In the genomic region with DNA sequence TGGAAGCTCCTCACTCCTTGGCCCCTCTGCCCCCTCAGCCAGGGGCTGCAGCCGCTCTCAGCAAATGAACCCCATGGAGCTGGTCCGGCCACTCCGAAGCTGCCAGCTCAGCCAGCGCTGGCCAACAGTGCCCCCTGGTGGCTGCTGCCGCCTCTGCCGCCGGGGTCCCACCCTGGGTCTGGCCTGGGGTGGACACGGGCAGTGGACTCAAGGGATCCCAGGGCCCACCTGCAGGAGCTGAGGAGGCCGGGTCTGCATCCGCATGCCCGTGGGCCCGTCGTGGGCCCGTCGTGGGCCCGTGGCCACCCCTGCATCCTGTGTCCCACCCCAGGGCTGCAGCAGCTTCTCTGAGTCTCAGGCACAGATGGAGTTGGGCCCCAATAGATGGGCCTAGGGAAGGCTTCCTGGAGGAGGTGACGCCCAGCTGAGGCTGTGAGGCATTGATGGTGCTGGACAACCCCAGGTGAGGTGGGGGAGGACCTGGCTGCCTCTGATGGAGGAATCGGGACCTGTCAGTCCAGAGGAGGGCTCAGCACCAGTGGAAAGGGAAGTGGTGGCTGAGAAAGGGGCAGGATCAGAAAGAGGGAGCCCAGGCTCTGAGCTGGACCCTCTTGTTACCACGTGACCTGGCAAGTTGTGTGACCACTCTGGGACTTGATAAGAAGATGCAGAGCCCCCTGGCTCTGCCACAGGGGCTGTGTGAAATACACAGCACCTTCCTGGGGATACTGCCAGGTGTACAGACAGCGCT, we compare ENCODE assay signal across 1 cellular context.
A peak's percentile ranks its signal among the peaks of the same experiment; 100 is the strongest.
TF ChIP-seq lines count a peak whose summit lies in the region.

No MANE protein-coding gene starts in this region.

TF ChIP-seq in HepG2, 621 proteins besides CTCF, POLR2A, EP300 and RAD21 (continued from another document and continues in another):
- TF ChIP-seq ZNF350 (CRISPR knock-in tag; IDR thresholded peaks at IDR 0.05; ENCODE audit: borderline replicate concordance, low read depth) (0 out of 2 replicates have a peak, but pooled peaks have one; percentile 47), STAG1 (CRISPR knock-in tag; IDR thresholded peaks at IDR 0.05) (peak; percentile 98), SCMH1 (CRISPR knock-in tag; IDR thresholded peaks at IDR 0.05; ENCODE audit: borderline replicate concordance) (no peak), SMC3 (IDR thresholded peaks at IDR 0.05; ENCODE audit: low read length) (peak; percentile 62; the same call in 1 of the 2 replicates), MZF1 (CRISPR knock-in tag; IDR thresholded peaks at IDR 0.05; ENCODE audit: borderline replicate concordance) (no peak), SALL1 (CRISPR knock-in tag; IDR thresholded peaks at IDR 0.05) (peak; percentile 25; the same call in 1 of the 2 replicates), KDM4B (CRISPR knock-in tag; IDR thresholded peaks at IDR 0.05) (no peak), ZNF546 (CRISPR knock-in tag; conservative IDR thresholded peaks at IDR 0.05) (0 out of 2 replicates have a peak, but pooled peaks have one; percentile 36), MAZ (IDR thresholded peaks at IDR 0.05; ENCODE audit: borderline replicate concordance, low read depth, low read length) (no peak), MAZ (CRISPR knock-in tag; IDR thresholded peaks at IDR 0.05; ENCODE audit: low read depth) (peak; percentile 55; the same call in 1 of the 2 replicates), SETDB1 (CRISPR knock-in tag; IDR thresholded peaks at IDR 0.05; ENCODE audit: borderline replicate concordance) (no peak), TEAD3 (CRISPR knock-in tag; optimal IDR thresholded peaks at IDR 0.05; ENCODE audit: borderline replicate concordance) (peak; percentile 18), NFIC (IDR thresholded peaks at IDR 0.05; ENCODE audit: low read length) (no peak), SPEN (CRISPR knock-in tag; IDR thresholded peaks at IDR 0.05; ENCODE audit: low read depth) (0 out of 2 replicates have a peak, but pooled peaks have one; percentile 33), REL (CRISPR knock-in tag; conservative IDR thresholded peaks at IDR 0.05) (no peak), NKX3-1 (CRISPR knock-in tag; IDR thresholded peaks at IDR 0.05) (no peak), CBX1 (IDR thresholded peaks at IDR 0.05; ENCODE audit: low read depth) (peak; percentile 41), KAT2B (IDR thresholded peaks at IDR 0.05; ENCODE audit: borderline replicate concordance, low read depth, low read length) (no peak), ZNF501 (CRISPR knock-in tag; IDR thresholded peaks at IDR 0.05) (peak; percentile 47; the same call in 1 of the 2 replicates), NR2F2 (IDR thresholded peaks at IDR 0.05; ENCODE audit: borderline replicate concordance, low read depth) (no peak)
- TF ChIP-seq, protein P1, sequence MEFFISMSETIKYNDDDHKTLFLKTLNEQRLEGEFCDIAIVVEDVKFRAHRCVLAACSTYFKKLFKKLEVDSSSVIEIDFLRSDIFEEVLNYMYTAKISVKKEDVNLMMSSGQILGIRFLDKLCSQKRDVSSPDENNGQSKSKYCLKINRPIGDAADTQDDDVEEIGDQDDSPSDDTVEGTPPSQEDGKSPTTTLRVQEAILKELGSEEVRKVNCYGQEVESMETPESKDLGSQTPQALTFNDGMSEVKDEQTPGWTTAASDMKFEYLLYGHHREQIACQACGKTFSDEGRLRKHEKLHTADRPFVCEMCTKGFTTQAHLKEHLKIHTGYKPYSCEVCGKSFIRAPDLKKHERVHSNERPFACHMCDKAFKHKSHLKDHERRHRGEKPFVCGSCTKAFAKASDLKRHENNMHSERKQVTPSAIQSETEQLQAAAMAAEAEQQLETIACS (CRISPR knock-in tag; IDR thresholded peaks at IDR 0.05) = no peak
- TF ChIP-seq, protein P2, sequence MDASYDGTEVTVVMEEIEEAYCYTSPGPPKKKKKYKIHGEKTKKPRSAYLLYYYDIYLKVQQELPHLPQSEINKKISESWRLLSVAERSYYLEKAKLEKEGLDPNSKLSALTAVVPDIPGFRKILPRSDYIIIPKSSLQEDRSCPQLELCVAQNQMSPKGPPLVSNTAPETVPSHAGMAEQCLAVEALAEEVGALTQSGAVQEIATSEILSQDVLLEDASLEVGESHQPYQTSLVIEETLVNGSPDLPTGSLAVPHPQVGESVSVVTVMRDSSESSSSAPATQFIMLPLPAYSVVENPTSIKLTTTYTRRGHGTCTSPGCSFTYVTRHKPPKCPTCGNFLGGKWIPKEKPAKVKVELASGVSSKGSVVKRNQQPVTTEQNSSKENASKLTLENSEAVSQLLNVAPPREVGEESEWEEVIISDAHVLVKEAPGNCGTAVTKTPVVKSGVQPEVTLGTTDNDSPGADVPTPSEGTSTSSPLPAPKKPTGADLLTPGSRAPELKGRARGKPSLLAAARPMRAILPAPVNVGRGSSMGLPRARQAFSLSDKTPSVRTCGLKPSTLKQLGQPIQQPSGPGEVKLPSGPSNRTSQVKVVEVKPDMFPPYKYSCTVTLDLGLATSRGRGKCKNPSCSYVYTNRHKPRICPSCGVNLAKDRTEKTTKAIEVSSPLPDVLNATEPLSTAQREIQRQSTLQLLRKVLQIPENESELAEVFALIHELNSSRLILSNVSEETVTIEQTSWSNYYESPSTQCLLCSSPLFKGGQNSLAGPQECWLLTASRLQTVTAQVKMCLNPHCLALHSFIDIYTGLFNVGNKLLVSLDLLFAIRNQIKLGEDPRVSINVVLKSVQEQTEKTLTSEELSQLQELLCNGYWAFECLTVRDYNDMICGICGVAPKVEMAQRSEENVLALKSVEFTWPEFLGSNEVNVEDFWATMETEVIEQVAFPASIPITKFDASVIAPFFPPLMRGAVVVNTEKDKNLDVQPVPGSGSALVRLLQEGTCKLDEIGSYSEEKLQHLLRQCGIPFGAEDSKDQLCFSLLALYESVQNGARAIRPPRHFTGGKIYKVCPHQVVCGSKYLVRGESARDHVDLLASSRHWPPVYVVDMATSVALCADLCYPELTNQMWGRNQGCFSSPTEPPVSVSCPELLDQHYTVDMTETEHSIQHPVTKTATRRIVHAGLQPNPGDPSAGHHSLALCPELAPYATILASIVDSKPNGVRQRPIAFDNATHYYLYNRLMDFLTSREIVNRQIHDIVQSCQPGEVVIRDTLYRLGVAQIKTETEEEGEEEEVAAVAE (CRISPR knock-in tag; IDR thresholded peaks at IDR 0.05; ENCODE audit: borderline replicate concordance) = no peak
- TF ChIP-seq, protein P3, sequence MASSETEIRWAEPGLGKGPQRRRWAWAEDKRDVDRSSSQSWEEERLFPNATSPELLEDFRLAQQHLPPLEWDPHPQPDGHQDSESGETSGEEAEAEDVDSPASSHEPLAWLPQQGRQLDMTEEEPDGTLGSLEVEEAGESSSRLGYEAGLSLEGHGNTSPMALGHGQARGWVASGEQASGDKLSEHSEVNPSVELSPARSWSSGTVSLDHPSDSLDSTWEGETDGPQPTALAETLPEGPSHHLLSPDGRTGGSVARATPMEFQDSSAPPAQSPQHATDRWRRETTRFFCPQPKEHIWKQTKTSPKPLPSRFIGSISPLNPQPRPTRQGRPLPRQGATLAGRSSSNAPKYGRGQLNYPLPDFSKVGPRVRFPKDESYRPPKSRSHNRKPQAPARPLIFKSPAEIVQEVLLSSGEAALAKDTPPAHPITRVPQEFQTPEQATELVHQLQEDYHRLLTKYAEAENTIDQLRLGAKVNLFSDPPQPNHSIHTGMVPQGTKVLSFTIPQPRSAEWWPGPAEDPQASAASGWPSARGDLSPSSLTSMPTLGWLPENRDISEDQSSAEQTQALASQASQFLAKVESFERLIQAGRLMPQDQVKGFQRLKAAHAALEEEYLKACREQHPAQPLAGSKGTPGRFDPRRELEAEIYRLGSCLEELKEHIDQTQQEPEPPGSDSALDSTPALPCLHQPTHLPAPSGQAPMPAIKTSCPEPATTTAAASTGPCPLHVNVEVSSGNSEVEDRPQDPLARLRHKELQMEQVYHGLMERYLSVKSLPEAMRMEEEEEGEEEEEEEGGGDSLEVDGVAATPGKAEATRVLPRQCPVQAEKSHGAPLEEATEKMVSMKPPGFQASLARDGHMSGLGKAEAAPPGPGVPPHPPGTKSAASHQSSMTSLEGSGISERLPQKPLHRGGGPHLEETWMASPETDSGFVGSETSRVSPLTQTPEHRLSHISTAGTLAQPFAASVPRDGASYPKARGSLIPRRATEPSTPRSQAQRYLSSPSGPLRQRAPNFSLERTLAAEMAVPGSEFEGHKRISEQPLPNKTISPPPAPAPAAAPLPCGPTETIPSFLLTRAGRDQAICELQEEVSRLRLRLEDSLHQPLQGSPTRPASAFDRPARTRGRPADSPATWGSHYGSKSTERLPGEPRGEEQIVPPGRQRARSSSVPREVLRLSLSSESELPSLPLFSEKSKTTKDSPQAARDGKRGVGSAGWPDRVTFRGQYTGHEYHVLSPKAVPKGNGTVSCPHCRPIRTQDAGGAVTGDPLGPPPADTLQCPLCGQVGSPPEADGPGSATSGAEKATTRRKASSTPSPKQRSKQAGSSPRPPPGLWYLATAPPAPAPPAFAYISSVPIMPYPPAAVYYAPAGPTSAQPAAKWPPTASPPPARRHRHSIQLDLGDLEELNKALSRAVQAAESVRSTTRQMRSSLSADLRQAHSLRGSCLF (CRISPR knock-in tag; IDR thresholded peaks at IDR 0.05; ENCODE audit: borderline replicate concordance) = no peak
- TF ChIP-seq, protein P4, sequence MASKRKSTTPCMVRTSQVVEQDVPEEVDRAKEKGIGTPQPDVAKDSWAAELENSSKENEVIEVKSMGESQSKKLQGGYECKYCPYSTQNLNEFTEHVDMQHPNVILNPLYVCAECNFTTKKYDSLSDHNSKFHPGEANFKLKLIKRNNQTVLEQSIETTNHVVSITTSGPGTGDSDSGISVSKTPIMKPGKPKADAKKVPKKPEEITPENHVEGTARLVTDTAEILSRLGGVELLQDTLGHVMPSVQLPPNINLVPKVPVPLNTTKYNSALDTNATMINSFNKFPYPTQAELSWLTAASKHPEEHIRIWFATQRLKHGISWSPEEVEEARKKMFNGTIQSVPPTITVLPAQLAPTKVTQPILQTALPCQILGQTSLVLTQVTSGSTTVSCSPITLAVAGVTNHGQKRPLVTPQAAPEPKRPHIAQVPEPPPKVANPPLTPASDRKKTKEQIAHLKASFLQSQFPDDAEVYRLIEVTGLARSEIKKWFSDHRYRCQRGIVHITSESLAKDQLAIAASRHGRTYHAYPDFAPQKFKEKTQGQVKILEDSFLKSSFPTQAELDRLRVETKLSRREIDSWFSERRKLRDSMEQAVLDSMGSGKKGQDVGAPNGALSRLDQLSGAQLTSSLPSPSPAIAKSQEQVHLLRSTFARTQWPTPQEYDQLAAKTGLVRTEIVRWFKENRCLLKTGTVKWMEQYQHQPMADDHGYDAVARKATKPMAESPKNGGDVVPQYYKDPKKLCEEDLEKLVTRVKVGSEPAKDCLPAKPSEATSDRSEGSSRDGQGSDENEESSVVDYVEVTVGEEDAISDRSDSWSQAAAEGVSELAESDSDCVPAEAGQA (IDR thresholded peaks at IDR 0.05; ENCODE audit: low read depth) = no peak
- TF ChIP-seq, protein P4 (CRISPR knock-in tag; IDR thresholded peaks at IDR 0.05; ENCODE audit: borderline replicate concordance) = no peak
- TF ChIP-seq, protein P5, sequence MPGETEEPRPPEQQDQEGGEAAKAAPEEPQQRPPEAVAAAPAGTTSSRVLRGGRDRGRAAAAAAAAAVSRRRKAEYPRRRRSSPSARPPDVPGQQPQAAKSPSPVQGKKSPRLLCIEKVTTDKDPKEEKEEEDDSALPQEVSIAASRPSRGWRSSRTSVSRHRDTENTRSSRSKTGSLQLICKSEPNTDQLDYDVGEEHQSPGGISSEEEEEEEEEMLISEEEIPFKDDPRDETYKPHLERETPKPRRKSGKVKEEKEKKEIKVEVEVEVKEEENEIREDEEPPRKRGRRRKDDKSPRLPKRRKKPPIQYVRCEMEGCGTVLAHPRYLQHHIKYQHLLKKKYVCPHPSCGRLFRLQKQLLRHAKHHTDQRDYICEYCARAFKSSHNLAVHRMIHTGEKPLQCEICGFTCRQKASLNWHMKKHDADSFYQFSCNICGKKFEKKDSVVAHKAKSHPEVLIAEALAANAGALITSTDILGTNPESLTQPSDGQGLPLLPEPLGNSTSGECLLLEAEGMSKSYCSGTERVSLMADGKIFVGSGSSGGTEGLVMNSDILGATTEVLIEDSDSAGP (CRISPR knock-in tag; IDR thresholded peaks at IDR 0.05; ENCODE audit: borderline replicate concordance) = peak; percentile 51; the same call in 1 of the 2 replicates
- TF ChIP-seq, protein P6, sequence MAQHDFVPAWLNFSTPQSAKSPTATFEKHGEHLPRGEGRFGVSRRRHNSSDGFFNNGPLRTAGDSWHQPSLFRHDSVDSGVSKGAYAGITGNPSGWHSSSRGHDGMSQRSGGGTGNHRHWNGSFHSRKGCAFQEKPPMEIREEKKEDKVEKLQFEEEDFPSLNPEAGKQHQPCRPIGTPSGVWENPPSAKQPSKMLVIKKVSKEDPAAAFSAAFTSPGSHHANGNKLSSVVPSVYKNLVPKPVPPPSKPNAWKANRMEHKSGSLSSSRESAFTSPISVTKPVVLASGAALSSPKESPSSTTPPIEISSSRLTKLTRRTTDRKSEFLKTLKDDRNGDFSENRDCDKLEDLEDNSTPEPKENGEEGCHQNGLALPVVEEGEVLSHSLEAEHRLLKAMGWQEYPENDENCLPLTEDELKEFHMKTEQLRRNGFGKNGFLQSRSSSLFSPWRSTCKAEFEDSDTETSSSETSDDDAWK (CRISPR knock-in tag; IDR thresholded peaks at IDR 0.05) = no peak
- TF ChIP-seq, protein P7, sequence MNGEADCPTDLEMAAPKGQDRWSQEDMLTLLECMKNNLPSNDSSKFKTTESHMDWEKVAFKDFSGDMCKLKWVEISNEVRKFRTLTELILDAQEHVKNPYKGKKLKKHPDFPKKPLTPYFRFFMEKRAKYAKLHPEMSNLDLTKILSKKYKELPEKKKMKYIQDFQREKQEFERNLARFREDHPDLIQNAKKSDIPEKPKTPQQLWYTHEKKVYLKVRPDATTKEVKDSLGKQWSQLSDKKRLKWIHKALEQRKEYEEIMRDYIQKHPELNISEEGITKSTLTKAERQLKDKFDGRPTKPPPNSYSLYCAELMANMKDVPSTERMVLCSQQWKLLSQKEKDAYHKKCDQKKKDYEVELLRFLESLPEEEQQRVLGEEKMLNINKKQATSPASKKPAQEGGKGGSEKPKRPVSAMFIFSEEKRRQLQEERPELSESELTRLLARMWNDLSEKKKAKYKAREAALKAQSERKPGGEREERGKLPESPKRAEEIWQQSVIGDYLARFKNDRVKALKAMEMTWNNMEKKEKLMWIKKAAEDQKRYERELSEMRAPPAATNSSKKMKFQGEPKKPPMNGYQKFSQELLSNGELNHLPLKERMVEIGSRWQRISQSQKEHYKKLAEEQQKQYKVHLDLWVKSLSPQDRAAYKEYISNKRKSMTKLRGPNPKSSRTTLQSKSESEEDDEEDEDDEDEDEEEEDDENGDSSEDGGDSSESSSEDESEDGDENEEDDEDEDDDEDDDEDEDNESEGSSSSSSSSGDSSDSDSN (CRISPR knock-in tag; IDR thresholded peaks at IDR 0.05) = peak; percentile 33; the same call in 1 of the 2 replicates
